ENCODE assay signal across 15 cellular contexts in the genomic region with DNA sequence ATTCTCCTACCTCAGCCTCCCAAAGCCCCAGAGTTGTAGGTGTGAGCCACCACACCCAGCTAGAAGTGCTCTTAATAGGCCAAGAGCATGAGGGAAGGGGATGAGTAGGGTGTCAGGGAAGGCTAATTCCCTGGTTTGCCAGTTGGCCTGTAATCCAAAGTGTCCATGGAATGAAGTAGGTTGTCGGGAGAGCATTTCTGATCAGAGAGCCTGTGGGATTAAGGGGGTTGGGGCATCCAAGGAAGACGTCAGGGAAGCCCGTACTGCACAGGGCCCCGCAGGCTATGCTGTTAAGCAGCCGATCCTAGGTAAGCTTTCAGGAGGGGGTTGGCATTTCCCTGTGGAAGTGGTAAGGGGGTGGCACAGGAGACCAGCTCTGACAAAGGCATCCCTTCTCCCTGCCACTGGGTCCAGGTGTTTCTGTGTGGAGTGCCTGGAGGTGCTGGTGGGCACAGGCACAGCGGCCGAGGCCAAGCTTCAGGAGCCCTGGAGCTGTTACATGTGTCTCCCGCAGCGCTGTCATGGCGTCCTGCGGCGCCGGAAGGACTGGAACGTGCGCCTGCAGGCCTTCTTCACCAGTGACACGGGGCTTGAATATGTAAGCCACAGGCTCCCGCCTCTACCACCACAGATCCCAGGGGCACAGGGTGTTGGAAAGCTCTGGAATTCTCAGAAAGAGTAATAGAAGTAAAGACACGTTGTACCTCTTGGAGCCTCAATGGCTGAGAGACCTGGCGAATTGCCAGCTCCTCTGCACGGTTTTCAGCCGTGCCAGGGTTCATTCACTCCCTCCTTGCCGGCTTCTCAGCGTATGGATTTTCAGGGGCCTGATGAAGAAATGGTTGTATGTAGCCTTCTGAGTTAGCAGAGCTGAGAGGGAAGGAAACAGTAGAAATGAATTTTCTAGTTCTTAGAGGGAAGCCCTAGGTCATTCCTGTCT. TPM values are rescaled to one million over a fixed set of nuclear protein-coding genes. Genes with fewer than 3 reads are reported as not detected.
DNase-seq lines count a peak whose midpoint lies in the region; ATAC-seq and TF ChIP-seq lines count a peak whose summit lies in the region.
"Had no signal": no experiment of that assay in that cellular context is flagged by ENCODE, and none has a peak within 500 bp of the region (broad histone marks: within the 10 kb centered on the region; RNA-seq: fewer than 3 reads in every experiment).

No MANE protein-coding gene starts in this region.

- WGBS in thyroid gland, 2 donors, result 75 to 79% methylated on average over 22 to 23 of the region's 23 CpGs

- H3K9me3 Mint-ChIP-seq in activated naive CD8-positive, alpha-beta T cell treated with anti-CD3 and anti-CD28 coated beads, Interleukin-2, amount 10 ng/mL, durations not matched to agents 7 days and 5 days, result no peaks in the 10 kb centered on the region
- H3K9me3 Mint-ChIP-seq in activated naive CD8-positive, alpha-beta T cell treated with anti-CD3 and anti-CD28 coated beads, Interleukin-2, amount 50 U/mL, for 24 hours, result no peaks in the 10 kb centered on the region
- H3K9me3 Mint-ChIP-seq in glutamatergic neuron (ENCODE audit: unreplicated experiment), result peaks cover 8% of the 10 kb centered on the region
- H3K9me3 Mint-ChIP-seq: CD4-positive, alpha-beta memory T cell had no signal

- peaks cover 21% of the 10 kb centered on the region for H3K36me3 Mint-ChIP-seq in activated naive CD8-positive, alpha-beta T cell treated with anti-CD3 and anti-CD28 coated beads, Interleukin-2, amount 10 ng/mL, durations not matched to agents 7 days and 5 days
- H3K36me3 Mint-ChIP-seq in activated naive CD8-positive, alpha-beta T cell treated with anti-CD3 and anti-CD28 coated beads, Interleukin-2, amount 50 U/mL, for 24 hours (ENCODE audit: low read depth), result no peaks in the 10 kb centered on the region
- H3K36me3 Mint-ChIP-seq in glutamatergic neuron (ENCODE audit: unreplicated experiment), result peaks cover 11% of the 10 kb centered on the region
- H3K36me3 Mint-ChIP-seq: CD4-positive, alpha-beta memory T cell had no signal

- H3K27me3 ChIP-seq in thyroid gland, result no peaks in the 10 kb centered on the region

- no peak overlapping the region for H3K27ac ChIP-seq in thyroid gland

- no peak overlapping the region for H3K4me3 Mint-ChIP-seq in activated naive CD8-positive, alpha-beta T cell treated with anti-CD3 and anti-CD28 coated beads, Interleukin-2, amount 10 ng/mL, durations not matched to agents 7 days and 5 days
- H3K4me3 Mint-ChIP-seq in activated naive CD8-positive, alpha-beta T cell treated with anti-CD3 and anti-CD28 coated beads, Interleukin-2, amount 50 U/mL, for 24 hours, result no peak overlapping the region
- H3K4me3 Mint-ChIP-seq in glutamatergic neuron (ENCODE audit: unreplicated experiment), result no peak overlapping the region

- H3K36me3 ChIP-seq in thyroid gland, result no peaks in the 10 kb centered on the region

- ATAC-seq in activated naive CD8-positive, alpha-beta T cell treated with anti-CD3 and anti-CD28 coated beads, Interleukin-2, amount 10 ng/mL, durations not matched to agents 7 days and 5 days (ENCODE audit: low read depth), result no peak
- no peak for ATAC-seq in activated naive CD8-positive, alpha-beta T cell treated with anti-CD3 and anti-CD28 coated beads, Interleukin-2, amount 50 U/mL, for 24 hours
- no peak for ATAC-seq in left lobe of liver

- intact Hi-C loops in thyroid gland (cut with DNase I), result no loop called here

- H3K4me3 ChIP-seq in thyroid gland (replicated peaks in 1 of 3), result no peak overlapping the region
- H3K4me3 ChIP-seq: HAP-1 had no signal

- DNase-seq in activated naive CD8-positive, alpha-beta T cell treated with anti-CD3 and anti-CD28 coated beads, Interleukin-2, amount 10 ng/mL, durations not matched to agents 7 days and 5 days, result no peak
- DNase-seq in activated naive CD8-positive, alpha-beta T cell treated with anti-CD3 and anti-CD28 coated beads, Interleukin-2, amount 50 U/mL, for 24 hours, result no peak
- DNase-seq in NCI-H1105 treated with DMSO at 0.1 percent for 48 hours (lab: John Stamatoyannopoulos, UW) (peak; percentile 78), glutamatergic neuron (no peak), thyroid gland (peak; percentile 58 to 62), NCI-H446 treated with DMSO at 0.1 percent for 48 hours (lab: John Stamatoyannopoulos, UW) (no peak), kidney tubule cell (ENCODE audit: low spot score) (no peak), left lobe of liver (ENCODE audit: low spot score) (no peak)
- DNase-seq: CD4-positive, alpha-beta memory T cell; NCI-H1436 treated with DMSO at 0.1 percent for 48 hours; NCI-H2081; NCI-H446; NCI-H748 treated with DMSO at 0.1 percent for 48 hours; SHP77 had no signal

- POLR2A ChIA-PET in activated naive CD8-positive, alpha-beta T cell treated with anti-CD3 and anti-CD28 coated beads, Interleukin-2, amount 10 ng/mL, durations not matched to agents 7 days and 5 days (lab: Charles Lee), result no interaction called here

- TF ChIP-seq POLR2A in thyroid gland (IDR thresholded peaks at IDR 0.05), result no peak

- no peak for TF ChIP-seq CTCF in glutamatergic neuron (IDR thresholded peaks at IDR 0.05; ENCODE audit: partially characterized antibody, unreplicated experiment)
- no peak for TF ChIP-seq CTCF in thyroid gland (IDR thresholded peaks at IDR 0.05)

- H3K9me3 ChIP-seq in thyroid gland, result no peaks in the 10 kb centered on the region
- H3K9me3 ChIP-seq: HAP-1 had no signal

- no peaks in the 10 kb centered on the region for H3K27me3 Mint-ChIP-seq in activated naive CD8-positive, alpha-beta T cell treated with anti-CD3 and anti-CD28 coated beads, Interleukin-2, amount 10 ng/mL, durations not matched to agents 7 days and 5 days
- H3K27me3 Mint-ChIP-seq in activated naive CD8-positive, alpha-beta T cell treated with anti-CD3 and anti-CD28 coated beads, Interleukin-2, amount 50 U/mL, for 24 hours, result no peaks in the 10 kb centered on the region
- peaks cover 2% of the 10 kb centered on the region for H3K27me3 Mint-ChIP-seq in glutamatergic neuron (ENCODE audit: unreplicated experiment)
- H3K27me3 Mint-ChIP-seq: CD4-positive, alpha-beta memory T cell had no signal

- peaks cover 14% of the 10 kb centered on the region for H3K4me1 Mint-ChIP-seq in activated naive CD8-positive, alpha-beta T cell treated with anti-CD3 and anti-CD28 coated beads, Interleukin-2, amount 10 ng/mL, durations not matched to agents 7 days and 5 days
- peaks cover 17% of the 10 kb centered on the region for H3K4me1 Mint-ChIP-seq in activated naive CD8-positive, alpha-beta T cell treated with anti-CD3 and anti-CD28 coated beads, Interleukin-2, amount 50 U/mL, for 24 hours
- peaks cover 6% of the 10 kb centered on the region for H3K4me1 Mint-ChIP-seq in glutamatergic neuron (ENCODE audit: low read depth, unreplicated experiment)

- H3K4me1 ChIP-seq in thyroid gland, result no peaks in the 10 kb centered on the region
- H3K4me1 ChIP-seq: HAP-1 had no signal

- H3K27ac Mint-ChIP-seq in activated naive CD8-positive, alpha-beta T cell treated with anti-CD3 and anti-CD28 coated beads, Interleukin-2, amount 10 ng/mL, durations not matched to agents 7 days and 5 days, result peak overlapping the region; percentile 39
- H3K27ac Mint-ChIP-seq in activated naive CD8-positive, alpha-beta T cell treated with anti-CD3 and anti-CD28 coated beads, Interleukin-2, amount 50 U/mL, for 24 hours, result no peak overlapping the region
- peak overlapping the region; percentile 49 for H3K27ac Mint-ChIP-seq in glutamatergic neuron (ENCODE audit: unreplicated experiment)

RNA-seq across cellular contexts. Expression of gene MAPRE1, which starts 21.4 kb away (rescaled TPM):
- total RNA-seq in activated naive CD8-positive, alpha-beta T cell treated with anti-CD3 and anti-CD28 coated beads, Interleukin-2, amount 10 ng/mL, durations not matched to agents 7 days and 5 days, result 100 to 1,000 TPM; 108 to 109 TPM
- total RNA-seq in glutamatergic neuron (ENCODE audit: unreplicated experiment), result 232 TPM
- total RNA-seq in thyroid gland, result 100 to 1,000 TPM in 3 of 4 donors, 10 to 100 TPM in 1; 98.9 to 143 (median 110) TPM
- total RNA-seq in left lobe of liver, result 9.6 TPM

RNA-seq across cellular contexts. Expression of gene DNMT3B, which starts 36.1 kb away (rescaled TPM):
- 1 to 10 TPM; 4.9 to 6.6 TPM for total RNA-seq in activated naive CD8-positive, alpha-beta T cell treated with anti-CD3 and anti-CD28 coated beads, Interleukin-2, amount 10 ng/mL, durations not matched to agents 7 days and 5 days
- total RNA-seq in glutamatergic neuron (ENCODE audit: unreplicated experiment) (29.0 TPM), thyroid gland (1 to 10 TPM; 2.2 to 2.7 (median 2.3) TPM), left lobe of liver (1.6 TPM)

RNA-seq across cellular contexts. Expression of gene COMMD7, which starts 55.0 kb away (rescaled TPM):
- 10 to 100 TPM; 52.6 to 55.6 TPM for total RNA-seq in activated naive CD8-positive, alpha-beta T cell treated with anti-CD3 and anti-CD28 coated beads, Interleukin-2, amount 10 ng/mL, durations not matched to agents 7 days and 5 days
- total RNA-seq in glutamatergic neuron (ENCODE audit: unreplicated experiment) (71.5 TPM), thyroid gland (10 to 100 TPM; 30.2 to 55.8 (median 42.6) TPM), left lobe of liver (16.9 TPM)

Comparison
In these comparisons a context has a peak if more than half of its experiments do, and no peak if none do; other contexts are left out.
1. DNase-seq: peak in NCI-H1105 treated with DMSO at 0.1 percent for 48 hours (single experiment) and thyroid gland (2 of 2); none in activated naive CD8-positive, alpha-beta T cell treated with anti-CD3 and anti-CD28 coated beads, Interleukin-2, amount 10 ng/mL, durations not matched to agents 7 days and 5 days (single experiment), activated naive CD8-positive, alpha-beta T cell treated with anti-CD3 and anti-CD28 coated beads, Interleukin-2, amount 50 U/mL, for 24 hours (single experiment), glutamatergic neuron (single experiment), NCI-H446 treated with DMSO at 0.1 percent for 48 hours (single experiment), kidney tubule cell (single experiment) and left lobe of liver (single experiment).